8 cellular contexts compared by ENCODE assay signal in the genomic region with DNA sequence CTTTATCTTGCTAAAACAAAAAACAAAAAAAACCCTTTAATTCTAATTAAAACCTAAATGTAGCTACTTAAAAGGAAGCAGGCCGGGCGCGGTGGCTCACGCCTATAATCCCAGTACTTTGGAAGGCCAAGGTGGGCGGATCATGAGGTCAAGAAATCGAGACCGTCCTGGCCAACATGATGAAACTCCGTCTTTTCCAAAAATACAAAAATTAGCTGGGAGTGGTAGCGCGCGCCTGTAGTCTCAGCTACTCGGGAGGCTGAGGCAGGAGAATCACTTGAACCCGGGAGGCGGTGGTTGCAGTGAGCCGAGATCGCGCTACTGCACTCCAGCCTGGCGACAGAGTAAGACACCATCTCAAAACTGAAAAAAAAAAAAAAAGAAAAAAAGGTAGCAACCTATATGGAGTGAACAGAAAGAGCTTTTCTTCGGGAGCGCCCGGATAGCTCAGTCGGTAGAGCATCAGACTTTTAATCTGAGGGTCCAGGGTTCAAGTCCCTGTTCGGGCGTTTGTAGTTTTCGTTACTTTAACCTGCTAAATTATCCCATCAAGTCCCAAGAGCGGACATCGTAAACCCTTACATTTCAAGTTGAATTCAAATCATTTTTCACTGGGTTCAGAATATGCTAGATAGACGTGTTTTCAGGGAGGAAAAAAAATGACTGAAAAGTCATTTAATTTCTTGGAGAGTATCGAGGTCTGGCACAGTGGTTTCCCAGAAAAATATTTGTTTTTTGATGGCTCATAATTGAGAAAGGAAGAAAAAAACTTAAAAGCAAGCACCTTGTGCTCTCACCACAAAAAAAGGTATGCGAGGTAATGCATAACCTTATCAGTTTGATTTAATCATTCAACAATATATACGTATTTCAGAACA. TPM values are rescaled to one million over a fixed set of nuclear protein-coding genes. Genes with fewer than 3 reads are reported as not detected.
DNase-seq lines count a peak whose midpoint lies in the region; ATAC-seq lines count a peak whose summit lies in the region.

No MANE protein-coding gene starts in this region.

- no peak overlapping the region for H3K14ac ChIP-seq in mesenchymal stem cell (ENCODE audit: low read length in 2 of 2)

- peak overlapping the region; percentile 88 for H3K9ac ChIP-seq in BLaER1
- H3K9ac ChIP-seq in mesenchymal stem cell (ENCODE audit: low read length), result peak overlapping the region; percentile 94

- peaks cover 61% of the 10 kb centered on the region for H3K4me1 ChIP-seq in BLaER1
- H3K4me1 ChIP-seq in effector memory CD4-positive, alpha-beta T cell (ENCODE audit: control insufficient read depth, insufficient read depth, low read length, poor library complexity, severe bottlenecking), result no peaks in the 10 kb centered on the region
- H3K4me1 ChIP-seq in mesenchymal stem cell (ENCODE audit: control insufficient read depth, insufficient read depth, low read depth, low read length), result no peaks in the 10 kb centered on the region

- DNase-seq in NCI-H69 (lab: John Stamatoyannopoulos, UW) (peak; percentile 94), mesenchymal stem cell (peak; percentile 96)
- DNase-seq in activated CD4-positive, alpha-beta T cell treated with anti-CD3 and anti-CD28 coated beads, Interleukin-2, amount 50 U/mL, for 4 hours, result peak; percentile 68 to 71
- DNase-seq in effector memory CD4-positive, alpha-beta T cell, result peak; percentile 42 to 61 (median 43)
- peak; percentile 43 for DNase-seq in stimulated activated CD8-positive, alpha-beta memory T cell treated with anti-CD3 and anti-CD28 coated beads, Interleukin-12 subunit alpha, Interleukin-12 subunit beta, amount 100 ng/mL, for 4 hours (ENCODE audit: low read depth)

- H3K9me3 ChIP-seq in BLaER1 (peaks cover 13% of the 10 kb centered on the region), mesenchymal stem cell (ENCODE audit: control insufficient read depth, low read length) (no peaks in the 10 kb centered on the region)
- no peaks in the 10 kb centered on the region for H3K9me3 ChIP-seq in effector memory CD4-positive, alpha-beta T cell (ENCODE audit: control insufficient read depth, low read length)

- H4K20me1 ChIP-seq in BLaER1, result no peaks in the 10 kb centered on the region

- H3K4ac ChIP-seq in mesenchymal stem cell (ENCODE audit: low read depth in 1 of 2, low read length in 2 of 2), result no peak overlapping the region

- H2BK12ac ChIP-seq in mesenchymal stem cell (ENCODE audit: low read length in 2 of 2), result no peak overlapping the region

- H4K91ac ChIP-seq in mesenchymal stem cell (ENCODE audit: low read length), result no peak overlapping the region

- no peak overlapping the region for H3K23ac ChIP-seq in mesenchymal stem cell (ENCODE audit: low read length in 2 of 2)

- no peak overlapping the region for H2AFZ ChIP-seq in mesenchymal stem cell (ENCODE audit: low read depth, low read length)

- H2AK5ac ChIP-seq in mesenchymal stem cell (ENCODE audit: low read length, severe bottlenecking), result no peak overlapping the region

- H2BK120ac ChIP-seq in mesenchymal stem cell (ENCODE audit: low read depth, low read length), result no peak overlapping the region

- H3K4me2 ChIP-seq in BLaER1 (peak overlapping the region; percentile 82), mesenchymal stem cell (ENCODE audit: low read length, poor library complexity, severe bottlenecking) (no peak overlapping the region)

- no peak overlapping the region for H2BK5ac ChIP-seq in mesenchymal stem cell (ENCODE audit: low read depth, low read length, poor library complexity, severe bottlenecking)

- peak; percentile 76 for ATAC-seq in GM19452 (IDR thresholded peaks at IDR 0.05; ENCODE audit: unreplicated experiment)
- ATAC-seq in HG03558 (IDR thresholded peaks at IDR 0.05; ENCODE audit: extremely low read depth, unreplicated experiment), result peak; percentile 31

- H3K27me3 ChIP-seq in BLaER1, result no peaks in the 10 kb centered on the region
- no peaks in the 10 kb centered on the region for H3K27me3 ChIP-seq in effector memory CD4-positive, alpha-beta T cell (replicated peaks; ENCODE audit: control insufficient read depth, insufficient read depth, low read length, poor library complexity, severe bottlenecking)
- H3K27me3 ChIP-seq in mesenchymal stem cell (ENCODE audit: control insufficient read depth in 1 of 2, insufficient read depth in 1 of 2, low read length in 2 of 2), result no peaks in the 10 kb centered on the region

- H3K18ac ChIP-seq in mesenchymal stem cell (ENCODE audit: low read depth in 1 of 2, low read length in 2 of 2), result no peak overlapping the region

- 2% methylated on average over 21 of the region's 31 CpGs for WGBS in mesenchymal stem cell

- no peaks in the 10 kb centered on the region for H3K79me1 ChIP-seq in mesenchymal stem cell (replicated peaks; ENCODE audit: low read length, poor library complexity, severe bottlenecking)

- H3K27ac ChIP-seq in BLaER1 (peak overlapping the region; percentile 94), mesenchymal stem cell (ENCODE audit: low read length, poor library complexity, severe bottlenecking) (peak overlapping the region; percentile 50)
- peak overlapping the region; percentile 81 for H3K27ac ChIP-seq in effector memory CD4-positive, alpha-beta T cell (ENCODE audit: insufficient read depth, low read length, poor library complexity, severe bottlenecking)

- H3K4me3 ChIP-seq in BLaER1 (peak overlapping the region; percentile 66), mesenchymal stem cell (ENCODE audit: insufficient read depth in 1 of 2, low read depth in 1 of 2, low read length in 2 of 2) (peak overlapping the region; percentile 41 to 86)
- H3K4me3 ChIP-seq in effector memory CD4-positive, alpha-beta T cell (ENCODE audit: insufficient read depth, low read depth, low read length, poor library complexity, severe bottlenecking), result peak overlapping the region; percentile 35

- H2BK15ac ChIP-seq in mesenchymal stem cell (ENCODE audit: low read depth, poor library complexity, severe bottlenecking), result no peak overlapping the region

- no peak overlapping the region for H4K8ac ChIP-seq in mesenchymal stem cell (ENCODE audit: low read length)

- H3K36me3 ChIP-seq in BLaER1 (no peaks in the 10 kb centered on the region), mesenchymal stem cell (ENCODE audit: control insufficient read depth in 1 of 2, insufficient read depth in 2 of 2, low read depth in 1 of 2, low read length in 2 of 2) (no peaks in the 10 kb centered on the region)
- no peaks in the 10 kb centered on the region for H3K36me3 ChIP-seq in effector memory CD4-positive, alpha-beta T cell (ENCODE audit: control insufficient read depth, insufficient read depth, low read length)

RNA-seq across cellular contexts. Expression of a gene that starts 9.9 kb away (rescaled TPM):
- polyA plus RNA-seq in mesenchymal stem cell (2013, experiment 1 of 2), result 10.6 TPM
- 9.5 TPM for polyA plus RNA-seq in mesenchymal stem cell (2013, experiment 2 of 2)

RNA-seq across cellular contexts. Expression of a gene that starts 11.7 kb away (rescaled TPM):
- 3.7 TPM for polyA plus RNA-seq in mesenchymal stem cell (2013, experiment 1 of 2)
- polyA plus RNA-seq in mesenchymal stem cell (2013, experiment 2 of 2), result 3.8 TPM

Comparison
In these comparisons a context has a peak if more than half of its experiments do, and no peak if none do; other contexts are left out.
1. Peak in every context shown above with its lines: DNase-seq, ATAC-seq, H3K4me3 ChIP-seq and H3K27ac ChIP-seq.
2. DNase-seq: peak in every context shown above with its lines; median percentile 96 in mesenchymal stem cell; 94 in NCI-H69; 70 in activated CD4-positive, alpha-beta T cell treated with anti-CD3 and anti-CD28 coated beads, Interleukin-2, amount 50 U/mL, for 4 hours; 43 in effector memory CD4-positive, alpha-beta T cell; 43 in stimulated activated CD8-positive, alpha-beta memory T cell treated with anti-CD3 and anti-CD28 coated beads, Interleukin-12 subunit alpha, Interleukin-12 subunit beta, amount 100 ng/mL, for 4 hours.